ENCODE assay signal across 9 cellular contexts in the genomic region with DNA sequence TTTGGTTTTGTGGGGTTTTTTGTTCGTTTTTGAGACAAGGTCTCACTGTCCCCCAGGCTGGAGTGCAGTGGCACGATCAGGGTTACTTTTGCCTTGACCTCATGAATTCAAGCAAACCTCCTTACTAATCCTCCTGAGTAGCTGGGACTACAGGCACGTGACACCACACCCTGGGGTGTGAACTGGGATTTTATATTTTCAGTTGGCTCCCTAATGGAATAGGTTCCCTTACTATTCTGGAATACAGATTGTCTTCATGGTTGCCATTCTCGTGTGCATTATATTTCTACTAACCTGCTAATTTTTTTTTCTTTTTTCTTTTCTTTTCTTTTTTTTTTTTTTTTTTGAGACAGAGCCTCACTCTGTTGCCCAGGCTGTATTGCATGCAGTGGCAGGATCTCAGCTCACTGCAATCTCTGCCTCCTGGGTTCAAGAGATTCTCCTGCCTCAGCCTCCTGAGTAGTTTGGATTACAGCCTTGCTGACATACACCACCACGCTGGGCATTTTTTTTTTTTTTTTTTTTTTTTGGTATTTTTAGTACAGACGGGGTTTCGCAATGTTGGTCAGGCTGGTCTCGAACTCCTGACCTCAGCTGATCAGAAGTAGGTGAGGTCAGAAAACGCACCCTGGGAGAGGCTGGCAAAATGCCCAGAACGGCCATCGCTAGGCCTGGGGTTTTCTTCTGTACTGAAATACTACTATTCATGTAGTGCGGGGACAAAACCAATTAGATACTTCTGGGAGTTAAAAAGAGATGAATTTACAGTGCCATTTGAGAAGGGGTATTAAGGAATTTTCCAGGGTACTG. TPM values are rescaled to one million over a fixed set of nuclear protein-coding genes. Genes with fewer than 3 reads are reported as not detected.
DNase-seq lines count a peak whose midpoint lies in the region; ATAC-seq and TF ChIP-seq lines count a peak whose summit lies in the region.
"Not testable (repeated sequence)": the region's sequence is repeated elsewhere in the genome, so short reads cannot be mapped to it uniquely, and the experiment has no call there.
"Had no signal": no experiment of that assay in that cellular context is flagged by ENCODE, and none has a peak within 500 bp of the region (broad histone marks: within the 10 kb centered on the region; RNA-seq: fewer than 3 reads in every experiment).

No MANE protein-coding gene starts in this region.

- not testable (repeated sequence) for H3K27me3 Mint-ChIP-seq in activated CD4-positive, alpha-beta T cell treated with anti-CD3 and anti-CD28 coated beads, Interleukin-2, amount 10 ng/mL, durations not matched to agents 7 days and 5 days; brain

- not testable (repeated sequence) for H3K4ac ChIP-seq in trophoblast cell (ENCODE audit: low read depth, low read length)

- TF ChIP-seq CTCF in OCI-LY3 (IDR thresholded peaks at IDR 0.05; ENCODE audit: low read depth, low read length); brain (conservative IDR thresholded peaks at IDR 0.05): not testable (repeated sequence)

- peak; percentile 28 for DNase-seq in EH (ENCODE audit: low read depth)
- DNase-seq in LHCN-M2 (ENCODE audit: low read depth) = peak; percentile 54
- DNase-seq in activated CD4-positive, alpha-beta T cell treated with anti-CD3 and anti-CD28 coated beads, Interleukin-2, amount 10 ng/mL, durations not matched to agents 7 days and 5 days = not testable (repeated sequence)
- DNase-seq in Right ventricle myocardium superior = peak; percentile 36
- DNase-seq in trophoblast cell = peak in 1 of 2 donors; percentile 38

- H3K18ac ChIP-seq in trophoblast cell (ENCODE audit: low read length) = not testable (repeated sequence)

- H3K4me1 ChIP-seq in OCI-LY3 (ENCODE audit: low read length) = peaks cover 22% of the 10 kb centered on the region
- H3K4me1 ChIP-seq in trophoblast cell (ENCODE audit: control insufficient read depth in 1 of 2, insufficient read depth in 2 of 2, low read length in 2 of 2) = not testable (repeated sequence)

- H3K4me1 Mint-ChIP-seq in activated CD4-positive, alpha-beta T cell treated with anti-CD3 and anti-CD28 coated beads, Interleukin-2, amount 10 ng/mL, durations not matched to agents 7 days and 5 days = peaks cover 34% of the 10 kb centered on the region
- H3K4me1 Mint-ChIP-seq in brain = peaks cover 40% of the 10 kb centered on the region

- peak overlapping the region; percentile 75 for H3K4me3 ChIP-seq in OCI-LY3 (ENCODE audit: low read length)
- H3K4me3 ChIP-seq in trophoblast cell (ENCODE audit: low read depth, low read length) = not testable (repeated sequence)

- 0 out of 2 replicates have a peak overlapping the region, but pooled peaks have one; percentile 40 for H2AFZ ChIP-seq in OCI-LY3 (ENCODE audit: low read depth, low read length)
- not testable (repeated sequence) for H2AFZ ChIP-seq in trophoblast cell (ENCODE audit: insufficient read depth, low read length, poor library complexity)

- ATAC-seq in Right ventricle myocardium superior (ENCODE audit: poor library complexity) = not testable (repeated sequence)

- H3K14ac ChIP-seq in trophoblast cell (ENCODE audit: low read length) = not testable (repeated sequence)

- CTCF ChIA-PET in activated CD4-positive, alpha-beta T cell treated with anti-CD3 and anti-CD28 coated beads, Interleukin-2, amount 10 ng/mL, durations not matched to agents 7 days and 5 days (lab: Charles Lee) = not testable (repeated sequence)

- H3K36me3 ChIP-seq in OCI-LY3 (replicated peaks; ENCODE audit: low read depth, low read length); trophoblast cell (ENCODE audit: control insufficient read depth in 1 of 2, insufficient read depth in 2 of 2, low read length in 2 of 2): not testable (repeated sequence)

- H3K27ac ChIP-seq in OCI-LY3 (ENCODE audit: low read length); trophoblast cell (ENCODE audit: low read depth, low read length): not testable (repeated sequence)

- POLR2A ChIA-PET in activated CD4-positive, alpha-beta T cell treated with anti-CD3 and anti-CD28 coated beads, Interleukin-2, amount 10 ng/mL, durations not matched to agents 7 days and 5 days (lab: Charles Lee) = not testable (repeated sequence)

- H4K91ac ChIP-seq in trophoblast cell (ENCODE audit: low read depth, low read length) = not testable (repeated sequence)

- H4K12ac ChIP-seq in trophoblast cell (ENCODE audit: low read depth, low read length) = not testable (repeated sequence)

- H3K27me3 ChIP-seq in OCI-LY3 (ENCODE audit: low read depth, low read length); trophoblast cell (ENCODE audit: insufficient read depth, low read length): not testable (repeated sequence)

- H3K79me2 ChIP-seq in OCI-LY3 (ENCODE audit: low read length); trophoblast cell (ENCODE audit: control insufficient read depth, insufficient read depth, low read length, poor library complexity): not testable (repeated sequence)

- not testable (repeated sequence) for H2BK120ac ChIP-seq in trophoblast cell (ENCODE audit: insufficient read depth, low read length, poor library complexity)

- H3K9me3 Mint-ChIP-seq in activated CD4-positive, alpha-beta T cell treated with anti-CD3 and anti-CD28 coated beads, Interleukin-2, amount 10 ng/mL, durations not matched to agents 7 days and 5 days; brain: not testable (repeated sequence)

- not testable (repeated sequence) for H2AK5ac ChIP-seq in trophoblast cell (ENCODE audit: low read length)

- H3K9me3 ChIP-seq in OCI-LY3 (ENCODE audit: insufficient read depth, low read length); trophoblast cell (ENCODE audit: insufficient read depth, low read depth, low read length): not testable (repeated sequence)

- H4K8ac ChIP-seq in trophoblast cell (ENCODE audit: low read depth, low read length) = not testable (repeated sequence)

- H3K4me2 ChIP-seq in OCI-LY3 (ENCODE audit: low read length) (peak overlapping the region; percentile 97), trophoblast cell (ENCODE audit: low read length) (peak overlapping the region; percentile 52)

- WGBS in trophoblast cell (ENCODE audit: extremely low coverage, insufficient coverage, insufficient read length) = no CpG with 5 or more reads among the region's 12 CpGs

- H3K36me3 Mint-ChIP-seq in activated CD4-positive, alpha-beta T cell treated with anti-CD3 and anti-CD28 coated beads, Interleukin-2, amount 10 ng/mL, durations not matched to agents 7 days and 5 days (ENCODE audit: low read depth); brain: not testable (repeated sequence)

- H3K4me3 Mint-ChIP-seq in activated CD4-positive, alpha-beta T cell treated with anti-CD3 and anti-CD28 coated beads, Interleukin-2, amount 10 ng/mL, durations not matched to agents 7 days and 5 days = peak overlapping the region; percentile 79
- H3K4me3 Mint-ChIP-seq in brain = peak overlapping the region; percentile 85 to 91 (median 87)

- H3K27ac Mint-ChIP-seq in activated CD4-positive, alpha-beta T cell treated with anti-CD3 and anti-CD28 coated beads, Interleukin-2, amount 10 ng/mL, durations not matched to agents 7 days and 5 days = peak overlapping the region; percentile 96
- peak overlapping the region in 4 of 5 experiments; percentile 99 to 100 (median 100) for H3K27ac Mint-ChIP-seq in brain

- H3K23ac ChIP-seq in trophoblast cell (ENCODE audit: low read length) = not testable (repeated sequence)

- not testable (repeated sequence) for H2BK5ac ChIP-seq in trophoblast cell (ENCODE audit: low read depth, low read length, poor library complexity)

- intact Hi-C loops in Right ventricle myocardium superior (cut with DNase I) = not testable (repeated sequence)

- not testable (repeated sequence) for H3K79me1 ChIP-seq in trophoblast cell (ENCODE audit: low read length)

- not testable (repeated sequence) for H2BK12ac ChIP-seq in trophoblast cell (ENCODE audit: low read length)

- H3K9ac ChIP-seq in OCI-LY3 (ENCODE audit: low read length) = peak overlapping the region; percentile 72
- not testable (repeated sequence) for H3K9ac ChIP-seq in trophoblast cell (ENCODE audit: low read length)

- not testable (repeated sequence) for H4K20me1 ChIP-seq in OCI-LY3 (ENCODE audit: insufficient read depth, low read length)

RNA-seq across cellular contexts. Expression of a gene that starts 42.5 kb away (rescaled TPM):
- total RNA-seq in LHCN-M2 (2014; rRNA removed) = not detected in 2 replicates
- not detected for polyA plus RNA-seq in LHCN-M2 (2012)
- not detected for total RNA-seq in activated CD4-positive, alpha-beta T cell treated with anti-CD3 and anti-CD28 coated beads, Interleukin-2, amount 10 ng/mL, durations not matched to agents 7 days and 5 days
- not detected for polyA plus RNA-seq in brain (ENCODE audit: insufficient read depth, low read depth, low replicate concordance)
- not detected for total RNA-seq in Right ventricle myocardium superior
- not detected in 2 replicates for polyA plus RNA-seq in trophoblast cell (2013)
- total RNA-seq: aorta, left ventricle myocardium inferior had no signal
- polyA plus RNA-seq: aorta had no signal
